11 cellular contexts compared by ENCODE assay signal in genomic region chr9:2126331-2126789, GRCh38.
DNase-seq lines count a peak whose midpoint lies in the region; ATAC-seq lines count a peak whose summit lies in the region.
"Had no signal": no experiment of that assay in that cellular context is flagged by ENCODE, and none has a peak within 500 bp of the region (broad histone marks: within the 10 kb centered on the region; RNA-seq: fewer than 3 reads in every experiment).

No MANE protein-coding gene starts in this region.

- peak overlapping the region; percentile 57 for H3K4me3 Mint-ChIP-seq in stimulated activated naive CD8-positive, alpha-beta T cell treated with anti-CD3 and anti-CD28 coated beads, Interleukin-15, Interleukin-2, amounts not matched to agents 100 ng/mL and 50 ng/mL, for 24 hours
- peak overlapping the region in 1 of 2 donors; percentile 22 for H3K4me3 Mint-ChIP-seq in stimulated activated naive CD8-positive, alpha-beta T cell treated with anti-CD3 and anti-CD28 coated beads, Interleukin-15, amount 100 ng/mL, for 72 hours
- H3K4me3 Mint-ChIP-seq in effector memory CD8-positive, alpha-beta T cell: peak overlapping the region; percentile 26 to 38

- no peaks in the 10 kb centered on the region for H3K27me3 ChIP-seq in aorta (ENCODE audit: control insufficient read depth in 1 of 2, insufficient read depth in 2 of 2, low read length in 1 of 2)

- H3K27ac ChIP-seq in aorta (ENCODE audit: low read depth in 1 of 2, low read length in 2 of 2): peak overlapping the region; percentile 91 to 98

- H3K27ac Mint-ChIP-seq in stimulated activated naive CD8-positive, alpha-beta T cell treated with anti-CD3 and anti-CD28 coated beads, Interleukin-15, Interleukin-2, amounts not matched to agents 100 ng/mL and 50 ng/mL, for 24 hours: peak overlapping the region; percentile 76
- H3K27ac Mint-ChIP-seq in stimulated activated naive CD8-positive, alpha-beta T cell treated with anti-CD3 and anti-CD28 coated beads, Interleukin-15, amount 100 ng/mL, for 72 hours: no peak overlapping the region
- H3K27ac Mint-ChIP-seq in effector memory CD8-positive, alpha-beta T cell: peak overlapping the region; percentile 45 to 80

- H3K4me1 ChIP-seq in aorta (ENCODE audit: control insufficient read depth in 1 of 2, insufficient read depth in 2 of 2, low read length in 2 of 2): peaks cover 7 to 14% of the 10 kb centered on the region in 2 donors

- no peak for ATAC-seq in stimulated activated naive CD8-positive, alpha-beta T cell treated with anti-CD3 and anti-CD28 coated beads, Interleukin-15, amount 100 ng/mL, for 72 hours
- ATAC-seq in effector memory CD8-positive, alpha-beta T cell (replicated peaks): no peak
- ATAC-seq in aorta (ENCODE audit: low FRiP score): peak; percentile 82
- ATAC-seq in activated CD4-positive, CD25-positive, alpha-beta regulatory T cell treated with anti-CD3 and anti-CD28 coated beads, Interleukin-2, amount 50 U/mL, for 24 hours: no peak

- H3K4me3 ChIP-seq in aorta (ENCODE audit: low read length in 2 of 2): no peak overlapping the region

- no peak for DNase-seq in stimulated activated naive CD8-positive, alpha-beta T cell treated with anti-CD3 and anti-CD28 coated beads, Interleukin-15, amount 100 ng/mL, for 72 hours
- no peak for DNase-seq in effector memory CD8-positive, alpha-beta T cell
- DNase-seq in myocyte (ENCODE audit: low read depth): peak; percentile 14
- peak in 1 of 2 donors; percentile 62 for DNase-seq in aorta
- DNase-seq in effector CD4-positive, alpha-beta T cell: no peak
- no peak for DNase-seq in retina
- DNase-seq: effector memory CD4-positive, alpha-beta T cell; nucleus accumbens; substantia nigra had no signal

- 3 to 8% methylated on average over 4 of the region's 4 CpGs for WGBS in aorta, 2 donors

- H3K27me3 Mint-ChIP-seq in stimulated activated naive CD8-positive, alpha-beta T cell treated with anti-CD3 and anti-CD28 coated beads, Interleukin-15, Interleukin-2, amounts not matched to agents 100 ng/mL and 50 ng/mL, for 24 hours: no peaks in the 10 kb centered on the region
- H3K27me3 Mint-ChIP-seq in stimulated activated naive CD8-positive, alpha-beta T cell treated with anti-CD3 and anti-CD28 coated beads, Interleukin-15, amount 100 ng/mL, for 72 hours: no peaks in the 10 kb centered on the region
- H3K27me3 Mint-ChIP-seq in effector memory CD8-positive, alpha-beta T cell: no peaks in the 10 kb centered on the region

- H3K36me3 ChIP-seq in aorta (ENCODE audit: control insufficient read depth in 1 of 2, insufficient read depth in 2 of 2, low read length in 1 of 2): no peaks in the 10 kb centered on the region

- intact Hi-C loops in aorta (cut with DNase I): loop anchor here in 1 of 2 donors (2.0 kb wide), 1 partner anchor 692 kb away; no protein-coding TSS in a partner anchor

- no peaks in the 10 kb centered on the region for H3K9me3 ChIP-seq in aorta (ENCODE audit: control insufficient read depth, low read length)

- H3K4me1 Mint-ChIP-seq in stimulated activated naive CD8-positive, alpha-beta T cell treated with anti-CD3 and anti-CD28 coated beads, Interleukin-15, Interleukin-2, amounts not matched to agents 100 ng/mL and 50 ng/mL, for 24 hours (ENCODE audit: low read depth): peaks cover 45% of the 10 kb centered on the region
- peaks cover 43% of the 10 kb centered on the region for H3K4me1 Mint-ChIP-seq in stimulated activated naive CD8-positive, alpha-beta T cell treated with anti-CD3 and anti-CD28 coated beads, Interleukin-15, amount 100 ng/mL, for 72 hours
- H3K4me1 Mint-ChIP-seq in effector memory CD8-positive, alpha-beta T cell (ENCODE audit: low read depth in 2 of 2): peaks cover 43 to 50% of the 10 kb centered on the region in 2 donors

- peaks cover 56% of the 10 kb centered on the region for H3K36me3 Mint-ChIP-seq in stimulated activated naive CD8-positive, alpha-beta T cell treated with anti-CD3 and anti-CD28 coated beads, Interleukin-15, Interleukin-2, amounts not matched to agents 100 ng/mL and 50 ng/mL, for 24 hours (ENCODE audit: low read depth)
- peaks cover 58% of the 10 kb centered on the region for H3K36me3 Mint-ChIP-seq in effector memory CD8-positive, alpha-beta T cell (ENCODE audit: insufficient read depth)

- no peaks in the 10 kb centered on the region for H3K9me3 Mint-ChIP-seq in stimulated activated naive CD8-positive, alpha-beta T cell treated with anti-CD3 and anti-CD28 coated beads, Interleukin-15, Interleukin-2, amounts not matched to agents 100 ng/mL and 50 ng/mL, for 24 hours
- H3K9me3 Mint-ChIP-seq in stimulated activated naive CD8-positive, alpha-beta T cell treated with anti-CD3 and anti-CD28 coated beads, Interleukin-15, amount 100 ng/mL, for 72 hours: no peaks in the 10 kb centered on the region
- no peaks in the 10 kb centered on the region for H3K9me3 Mint-ChIP-seq in effector memory CD8-positive, alpha-beta T cell

Comparison
In these comparisons a context has a peak if more than half of its experiments do, and no peak if none do; other contexts are left out.
1. H3K27ac Mint-ChIP-seq: peak in stimulated activated naive CD8-positive, alpha-beta T cell treated with anti-CD3 and anti-CD28 coated beads, Interleukin-15, Interleukin-2, amounts not matched to agents 100 ng/mL and 50 ng/mL, for 24 hours (single experiment) and effector memory CD8-positive, alpha-beta T cell (2 of 2); none in stimulated activated naive CD8-positive, alpha-beta T cell treated with anti-CD3 and anti-CD28 coated beads, Interleukin-15, amount 100 ng/mL, for 72 hours (0 of 2).